ENCODE assay signal across 23 cellular contexts in genomic region chr6:33750244-33750991, GRCh38. TPM values are rescaled to one million over a fixed set of nuclear protein-coding genes. Genes with fewer than 3 reads are reported as not detected.
DNase-seq lines count a peak whose midpoint lies in the region; ATAC-seq and TF ChIP-seq lines count a peak whose summit lies in the region.
"Had no signal": no experiment of that assay in that cellular context is flagged by ENCODE, and none has a peak within 500 bp of the region (broad histone marks: within the 10 kb centered on the region; RNA-seq: fewer than 3 reads in every experiment).

No MANE protein-coding gene starts in this region.

- DNase-seq in AG10803 (ENCODE audit: low read depth), result peak; percentile 46
- peak; percentile 51 for DNase-seq in RPMI7951 (ENCODE audit: low read depth)
- DNase-seq in hepatocyte (ENCODE audit: low spot score), result no peak
- no peak for DNase-seq in sciatic nerve (ENCODE audit: low spot score)
- no peak for DNase-seq in foreskin melanocyte
- DNase-seq in NCI-H2171 (lab: John Stamatoyannopoulos, UW), result no peak
- DNase-seq in activated CD8-positive, alpha-beta memory T cell treated with anti-CD3 and anti-CD28 coated beads, Interleukin-2, amount 10 ng/mL, durations not matched to agents 7 days and 5 days, result no peak
- DNase-seq: activated CD8-positive, alpha-beta memory T cell treated with anti-CD3 and anti-CD28 coated beads for 24 hours; activated effector memory CD4-positive, alpha-beta T cell treated with anti-CD3 and anti-CD28 coated beads, Interleukin-2, amount 50 U/mL, for 16 hours; anterior cingulate cortex; COR-L47; left colon; NCI-H2029; stimulated activated CD4-positive, alpha-beta T cell treated with anti-CD3 and anti-CD28 coated beads, Interleukin-2, amount 100 ng/mL, for 48 hours; stimulated activated CD8-positive, alpha-beta memory T cell treated with anti-CD3 and anti-CD28 coated beads, Interleukin-4, amount 100 ng/mL, for 48 hours; SW 1271 had no signal

- H3K27me3 ChIP-seq in hepatocyte, result no peaks in the 10 kb centered on the region

- CTCF ChIA-PET in activated CD8-positive, alpha-beta memory T cell treated with anti-CD3 and anti-CD28 coated beads, Interleukin-2, amount 10 ng/mL, durations not matched to agents 7 days and 5 days (lab: Charles Lee), result interaction anchor here (1.0 to 1.8 kb wide), 4 partner anchors 12 to 39 kb away, joined by 3 to 9 read pairs (median 4); partner anchors contain the start of gene UQCC2

- H3K9me3 Mint-ChIP-seq in activated CD8-positive, alpha-beta memory T cell treated with anti-CD3 and anti-CD28 coated beads, Interleukin-2, amount 10 ng/mL, durations not matched to agents 7 days and 5 days (ENCODE audit: low read depth), result no peaks in the 10 kb centered on the region
- H3K9me3 Mint-ChIP-seq: neural crest cell had no signal

- no peaks in the 10 kb centered on the region for H3K36me3 Mint-ChIP-seq in activated CD8-positive, alpha-beta memory T cell treated with anti-CD3 and anti-CD28 coated beads, Interleukin-2, amount 10 ng/mL, durations not matched to agents 7 days and 5 days

- no peaks in the 10 kb centered on the region for H3K79me2 ChIP-seq in hepatocyte

- peaks cover 40% of the 10 kb centered on the region for H3K4me1 ChIP-seq in hepatocyte (ENCODE audit: insufficient read depth)

- no peak overlapping the region for H3K4me3 Mint-ChIP-seq in activated CD8-positive, alpha-beta memory T cell treated with anti-CD3 and anti-CD28 coated beads, Interleukin-2, amount 10 ng/mL, durations not matched to agents 7 days and 5 days
- H3K4me3 Mint-ChIP-seq: neural crest cell had no signal

- H2AFZ ChIP-seq in hepatocyte, result no peak overlapping the region

- no peak overlapping the region for H3K27ac Mint-ChIP-seq in activated CD8-positive, alpha-beta memory T cell treated with anti-CD3 and anti-CD28 coated beads, Interleukin-2, amount 10 ng/mL, durations not matched to agents 7 days and 5 days

- no peaks in the 10 kb centered on the region for H3K27me3 Mint-ChIP-seq in activated CD8-positive, alpha-beta memory T cell treated with anti-CD3 and anti-CD28 coated beads, Interleukin-2, amount 10 ng/mL, durations not matched to agents 7 days and 5 days

- WGBS in hepatocyte (ENCODE audit: low lambda C conversion rate, missing lambda C conversion rate), result 72% methylated on average over 11 of the region's 11 CpGs

- intact Hi-C loops in sciatic nerve (cut with DNase I), result no loop called here

- no peaks in the 10 kb centered on the region for H3K4me1 Mint-ChIP-seq in activated CD8-positive, alpha-beta memory T cell treated with anti-CD3 and anti-CD28 coated beads, Interleukin-2, amount 10 ng/mL, durations not matched to agents 7 days and 5 days

- peak overlapping the region; percentile 17 for H3K4me2 ChIP-seq in hepatocyte

- H3K4me3 ChIP-seq in AG10803 (ENCODE audit: low read length) (no peak overlapping the region), hepatocyte (no peak overlapping the region)

- H3K9me2 ChIP-seq in hepatocyte (replicated peaks; ENCODE audit: insufficient read depth), result no peaks in the 10 kb centered on the region

- TF ChIP-seq CTCF in AG10803 (conservative IDR thresholded peaks at IDR 0.05; ENCODE audit: low read length) (no peak), hepatocyte (IDR thresholded peaks at IDR 0.05; ENCODE audit: poor library complexity) (no peak)

- no peaks in the 10 kb centered on the region for H4K20me1 ChIP-seq in hepatocyte (ENCODE audit: insufficient read depth, poor library complexity, severe bottlenecking)

- ATAC-seq in sciatic nerve (peak; percentile 50), GM19328 (IDR thresholded peaks at IDR 0.05; ENCODE audit: unreplicated experiment) (no peak)
- no peak for ATAC-seq in activated CD8-positive, alpha-beta memory T cell treated with anti-CD3 and anti-CD28 coated beads, Interleukin-2, amount 10 ng/mL, durations not matched to agents 7 days and 5 days
- ATAC-seq: left colon had no signal

- H3K36me3 ChIP-seq in hepatocyte (replicated peaks; ENCODE audit: insufficient read depth, low read depth), result no peaks in the 10 kb centered on the region

- no peak overlapping the region for H3K27ac ChIP-seq in hepatocyte
- H3K27ac ChIP-seq: VCaP had no signal

- no peaks in the 10 kb centered on the region for H3K9me3 ChIP-seq in hepatocyte (ENCODE audit: low read depth)

RNA-seq across cellular contexts. Expression of gene IP6K3, which starts 3.7 kb away (rescaled TPM):
- 0.36 and 1.1 TPM in 2 replicates for total RNA-seq in RPMI7951 (2014; rRNA removed; shearing (Covaris generic))
- total RNA-seq in hepatocyte, result 7.9 and 9.5 TPM in 2 replicates
- polyA plus RNA-seq in hepatocyte, result 21.1 and 25.3 TPM in 2 replicates
- total RNA-seq in sciatic nerve, result 0.31 TPM
- not detected for total RNA-seq in activated CD8-positive, alpha-beta memory T cell treated with anti-CD3 and anti-CD28 coated beads, Interleukin-2, amount 10 ng/mL, durations not matched to agents 7 days and 5 days
- total RNA-seq: HT1080, M059J had no signal

RNA-seq across cellular contexts. Expression of gene LEMD2, which starts 38.5 kb away (rescaled TPM):
- 34.1 and 46.9 TPM in 2 replicates for total RNA-seq in RPMI7951 (2014; rRNA removed; shearing (Covaris generic))
- total RNA-seq in hepatocyte, result 38.1 and 41.5 TPM in 2 replicates
- polyA plus RNA-seq in hepatocyte, result 66.3 and 68.2 TPM in 2 replicates
- 55.2 TPM for total RNA-seq in sciatic nerve
- 10 to 100 TPM; 64.9 to 80.3 TPM for total RNA-seq in activated CD8-positive, alpha-beta memory T cell treated with anti-CD3 and anti-CD28 coated beads, Interleukin-2, amount 10 ng/mL, durations not matched to agents 7 days and 5 days

RNA-seq across cellular contexts. Expression of gene UQCC2, which starts 38.9 kb away (rescaled TPM):
- 58.2 and 66.4 TPM in 2 replicates for total RNA-seq in RPMI7951 (2014; rRNA removed; shearing (Covaris generic))
- total RNA-seq in hepatocyte, result 33.0 and 44.7 TPM in 2 replicates
- 147 and 151 TPM in 2 replicates for polyA plus RNA-seq in hepatocyte
- 32.7 TPM for total RNA-seq in sciatic nerve
- 100 to 1,000 TPM in 1 of 2 experiments, 10 to 100 TPM in 1; 94.8 to 108 TPM for total RNA-seq in activated CD8-positive, alpha-beta memory T cell treated with anti-CD3 and anti-CD28 coated beads, Interleukin-2, amount 10 ng/mL, durations not matched to agents 7 days and 5 days

RNA-seq across cellular contexts. Expression of gene MLN, which starts 53.4 kb away (rescaled TPM):
- not detected in 2 replicates for total RNA-seq in RPMI7951 (2014; rRNA removed; shearing (Covaris generic))
- total RNA-seq in hepatocyte, result 2.3 and 6.7 TPM in 2 replicates
- polyA plus RNA-seq in hepatocyte, result 0.86 and 1.1 TPM in 2 replicates
- total RNA-seq in sciatic nerve, result not detected
- not detected for total RNA-seq in activated CD8-positive, alpha-beta memory T cell treated with anti-CD3 and anti-CD28 coated beads, Interleukin-2, amount 10 ng/mL, durations not matched to agents 7 days and 5 days
- total RNA-seq: HT1080, left colon, M059J, neural crest cell had no signal
- polyA plus RNA-seq: AG04450, esophagus had no signal

Comparison
In these comparisons a context has a peak if more than half of its experiments do, and no peak if none do; other contexts are left out.
1. DNase-seq: peak in AG10803 (single experiment) and RPMI7951 (single experiment); none in hepatocyte (single experiment), sciatic nerve (single experiment), foreskin melanocyte (single experiment), NCI-H2171 (single experiment) and activated CD8-positive, alpha-beta memory T cell treated with anti-CD3 and anti-CD28 coated beads, Interleukin-2, amount 10 ng/mL, durations not matched to agents 7 days and 5 days (single experiment).